In the genomic region with DNA sequence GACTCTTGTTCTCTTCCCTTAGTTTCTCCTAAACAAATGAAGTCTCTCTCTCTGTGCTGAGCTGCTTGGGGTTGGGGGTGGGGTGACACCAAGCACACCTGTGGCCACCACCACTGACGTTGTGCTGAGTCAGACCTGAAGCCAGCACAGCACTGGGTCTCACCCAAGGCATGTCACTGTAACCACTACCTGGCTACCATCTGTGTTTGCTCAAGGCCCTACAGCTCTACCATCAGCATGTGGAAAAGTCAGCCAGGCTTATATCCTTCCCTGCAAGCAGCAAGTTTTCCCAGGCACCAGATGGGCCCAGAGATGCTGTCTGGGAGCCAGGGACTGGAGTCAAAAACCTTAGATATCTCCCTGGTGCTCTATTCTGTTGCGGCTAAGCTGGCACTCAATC, we compare ENCODE assay signal across 1 cellular context.
TF ChIP-seq lines count a peak whose summit lies in the region.

No MANE protein-coding gene starts in this region.

TF ChIP-seq in HepG2, 621 proteins besides CTCF, POLR2A, EP300 and RAD21:
- TF ChIP-seq CREB1 (IDR thresholded peaks at IDR 0.05) (no peak), CREB1 (CRISPR knock-in tag; IDR thresholded peaks at IDR 0.05) (no peak), MAFK (conservative IDR thresholded peaks at IDR 0.05 in 1 of 2, IDR thresholded peaks at IDR 0.05 in 1 of 2; ENCODE audit: low read length in 2 of 2) (0 out of 4 replicates have a peak, but pooled peaks have one; percentile 9 to 13)
